Comparison of ENCODE assay signal across 1 cellular context in genomic region chr12:56932146-56932545, GRCh38.
TF ChIP-seq lines count a peak whose summit lies in the region.

No MANE protein-coding gene starts in this region.

TF ChIP-seq in WTC11, 78 proteins besides CTCF, POLR2A, EP300 and RAD21 (continued from another document):
- TF ChIP-seq FOXP4 (CRISPR knock-in tag; IDR thresholded peaks at IDR 0.05) = no peak
TF ChIP-seq in WTC11: peak in this region for 1.
